In the genomic region with DNA sequence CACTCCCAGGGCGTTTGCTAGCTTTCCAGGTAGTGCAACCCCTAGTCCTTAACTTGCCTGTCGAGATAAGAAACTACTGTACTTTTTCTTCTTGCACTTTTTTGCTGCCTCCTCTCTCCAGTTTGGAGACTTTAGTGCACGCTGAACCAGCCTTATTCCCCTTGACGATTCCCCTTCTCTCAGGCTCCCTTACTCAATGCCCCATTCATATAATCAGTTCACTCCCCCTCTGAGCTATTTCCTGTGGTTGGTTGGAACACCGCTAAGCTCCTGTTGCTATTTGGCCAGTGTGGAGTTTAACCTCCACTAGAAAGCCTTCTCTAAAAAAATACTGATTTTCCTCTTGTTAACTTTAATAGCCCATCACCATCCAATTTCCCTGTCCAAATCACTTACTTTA, we compare ENCODE assay signal across 8 cellular contexts. TPM values are rescaled to one million over a fixed set of nuclear protein-coding genes. Genes with fewer than 3 reads are reported as not detected.
A peak's percentile ranks its signal among the peaks of the same experiment; 100 is the strongest.
DNase-seq lines count a peak whose midpoint lies in the region; ATAC-seq lines count a peak whose summit lies in the region.

No MANE protein-coding gene starts in this region.

- ATAC-seq in activated CD8-positive, alpha-beta T cell treated with anti-CD3 and anti-CD28 coated beads, Interleukin-2, amount 10 ng/mL, durations not matched to agents 7 days and 5 days = peak; percentile 32
- ATAC-seq in HG02610 (IDR thresholded peaks at IDR 0.05; ENCODE audit: unreplicated experiment) (no peak), HG03432 (IDR thresholded peaks at IDR 0.05; ENCODE audit: unreplicated experiment) (no peak)

- H3K9me3 ChIP-seq in neuron (ENCODE audit: low read length) = no peaks in the 10 kb centered on the region

- peak overlapping the region; percentile 64 for H2AFZ ChIP-seq in neuron (ENCODE audit: low read depth, low read length)

- no peaks in the 10 kb centered on the region for H3K9me3 Mint-ChIP-seq in activated CD8-positive, alpha-beta T cell treated with anti-CD3 and anti-CD28 coated beads, Interleukin-2, amount 10 ng/mL, durations not matched to agents 7 days and 5 days (ENCODE audit: insufficient read depth)

- no peaks in the 10 kb centered on the region for H3K36me3 ChIP-seq in neuron (ENCODE audit: insufficient read depth, low read length)

- peaks cover 41% of the 10 kb centered on the region for H3K4me1 Mint-ChIP-seq in activated CD8-positive, alpha-beta T cell treated with anti-CD3 and anti-CD28 coated beads, Interleukin-2, amount 10 ng/mL, durations not matched to agents 7 days and 5 days (ENCODE audit: low read depth)

- H3K27me3 Mint-ChIP-seq in activated CD8-positive, alpha-beta T cell treated with anti-CD3 and anti-CD28 coated beads, Interleukin-2, amount 10 ng/mL, durations not matched to agents 7 days and 5 days (ENCODE audit: low read depth) = no peaks in the 10 kb centered on the region

- H3K4me3 Mint-ChIP-seq in activated CD8-positive, alpha-beta T cell treated with anti-CD3 and anti-CD28 coated beads, Interleukin-2, amount 10 ng/mL, durations not matched to agents 7 days and 5 days = peak overlapping the region; percentile 85

- peak; percentile 4 for DNase-seq in stimulated activated CD4-positive, alpha-beta T cell treated with anti-CD3 and anti-CD28 coated beads, Interleukin-2, amount 100 ng/mL, for 4 hours (ENCODE audit: low read depth)
- no peak for DNase-seq in stimulated activated CD4-positive, alpha-beta T cell treated with anti-CD3 and anti-CD28 coated beads, Interleukin-2, amount 100 ng/mL, for 48 hours
- DNase-seq in NCI-H1694 treated with DMSO at 0.1 percent for 48 hours (lab: John Stamatoyannopoulos, UW) = peak; percentile 33
- peak; percentile 37 for DNase-seq in activated CD8-positive, alpha-beta T cell treated with anti-CD3 and anti-CD28 coated beads, Interleukin-2, amount 10 ng/mL, durations not matched to agents 7 days and 5 days
- DNase-seq in foreskin melanocyte = peak; percentile 84

- peak overlapping the region; percentile 94 for H3K27ac Mint-ChIP-seq in activated CD8-positive, alpha-beta T cell treated with anti-CD3 and anti-CD28 coated beads, Interleukin-2, amount 10 ng/mL, durations not matched to agents 7 days and 5 days

- CTCF ChIA-PET in activated CD8-positive, alpha-beta T cell treated with anti-CD3 and anti-CD28 coated beads, Interleukin-2, amount 10 ng/mL, durations not matched to agents 7 days and 5 days (lab: Charles Lee) = interaction anchor here (0.7 to 2.4 kb wide), 6 partner anchors 14 to 254 kb away, joined by 3 to 12 read pairs (median 4); a partner anchor contains a TSS

- peaks cover 6% of the 10 kb centered on the region for H3K4me1 ChIP-seq in neuron (ENCODE audit: insufficient read depth, low read length)

- H3K36me3 Mint-ChIP-seq in activated CD8-positive, alpha-beta T cell treated with anti-CD3 and anti-CD28 coated beads, Interleukin-2, amount 10 ng/mL, durations not matched to agents 7 days and 5 days (ENCODE audit: low read depth) = peaks cover 17% of the 10 kb centered on the region

- POLR2A ChIA-PET in activated CD8-positive, alpha-beta T cell treated with anti-CD3 and anti-CD28 coated beads, Interleukin-2, amount 10 ng/mL, durations not matched to agents 7 days and 5 days (lab: Charles Lee) = interaction anchor here (0.8 to 2.7 kb wide), 7 partner anchors 51 to 255 kb away, joined by 3 to 12 read pairs (median 6); a partner anchor contains a TSS

- H3K4me3 ChIP-seq in neuron (ENCODE audit: low read length) = peak overlapping the region; percentile 62

- no peaks in the 10 kb centered on the region for H3K27me3 ChIP-seq in neuron (ENCODE audit: insufficient read depth, low read length)

RNA-seq across cellular contexts. Expression of a gene that starts 0.7 kb away (rescaled TPM):
- total RNA-seq in activated CD8-positive, alpha-beta T cell treated with anti-CD3 and anti-CD28 coated beads, Interleukin-2, amount 10 ng/mL, durations not matched to agents 7 days and 5 days = 10 to 100 TPM; 13.2 to 14.3 TPM

RNA-seq across cellular contexts. Expression of a gene that starts 49.7 kb away (rescaled TPM):
- total RNA-seq in activated CD8-positive, alpha-beta T cell treated with anti-CD3 and anti-CD28 coated beads, Interleukin-2, amount 10 ng/mL, durations not matched to agents 7 days and 5 days = 10 to 100 TPM; 17.4 to 19.0 TPM

Comparison
In these comparisons a context has a peak if more than half of its experiments do, and no peak if none do; other contexts are left out.
1. DNase-seq: peak in stimulated activated CD4-positive, alpha-beta T cell treated with anti-CD3 and anti-CD28 coated beads, Interleukin-2, amount 100 ng/mL, for 4 hours (single experiment), NCI-H1694 treated with DMSO at 0.1 percent for 48 hours (single experiment), activated CD8-positive, alpha-beta T cell treated with anti-CD3 and anti-CD28 coated beads, Interleukin-2, amount 10 ng/mL, durations not matched to agents 7 days and 5 days (single experiment) and foreskin melanocyte (single experiment); none in stimulated activated CD4-positive, alpha-beta T cell treated with anti-CD3 and anti-CD28 coated beads, Interleukin-2, amount 100 ng/mL, for 48 hours (0 of 2).